Comparison of ENCODE assay signal across 25 cellular contexts in the genomic region with DNA sequence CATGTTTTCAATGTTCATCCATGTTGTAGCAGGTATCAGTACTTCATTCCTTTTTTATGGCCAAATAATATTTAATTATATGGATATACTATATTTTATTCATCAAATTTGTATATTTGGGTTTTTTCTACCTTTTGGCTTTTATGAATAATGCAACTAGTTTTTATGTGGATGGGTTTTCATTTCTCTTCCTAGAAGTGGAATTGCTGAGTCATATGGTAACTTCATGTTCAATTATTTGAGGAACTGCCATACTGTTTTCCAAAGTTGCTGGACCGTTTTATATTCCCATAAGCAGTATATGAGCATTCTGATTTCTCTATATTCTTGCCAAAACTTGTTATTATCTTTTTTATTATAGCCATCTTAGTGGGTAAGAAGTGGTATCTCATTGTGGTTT. TPM values are rescaled to one million over a fixed set of nuclear protein-coding genes. Genes with fewer than 3 reads are reported as not detected.
DNase-seq lines count a peak whose midpoint lies in the region; ATAC-seq, FAIRE-seq and TF ChIP-seq lines count a peak whose summit lies in the region.
"Had no signal": no experiment of that assay in that cellular context is flagged by ENCODE, and none has a peak within 500 bp of the region (broad histone marks: within the 10 kb centered on the region; RNA-seq: fewer than 3 reads in every experiment).

No MANE protein-coding gene starts in this region.

- H3K79me2 ChIP-seq in HepG2 (ENCODE audit: insufficient read depth, low read length), result no peaks in the 10 kb centered on the region
- H3K79me2 ChIP-seq in Karpas-422 (ENCODE audit: low read length), result no peaks in the 10 kb centered on the region

- CTCF ChIA-PET in HepG2 (lab: Yijun Ruan, JAX; ENCODE audit: low intra/inter-chr PET ratio, low total read pairs), result no interaction called here
- CTCF ChIA-PET in T-cell (lab: Charles Lee), result no interaction called here

- no peak for TF ChIP-seq EP300 in HepG2 (IDR thresholded peaks at IDR 0.05; ENCODE audit: low read depth in 2 of 2, low read length in 2 of 2)
- no peak for TF ChIP-seq EP300 in HepG2 (CRISPR knock-in tag; IDR thresholded peaks at IDR 0.05; ENCODE audit: borderline replicate concordance)

- TF ChIP-seq RAD21 in HepG2 (CRISPR knock-in tag; IDR thresholded peaks at IDR 0.05), result no peak

- peaks cover 4 to 11% of the 10 kb centered on the region in 2 donors for H3K27me3 Mint-ChIP-seq in T-cell

- POLR2A ChIA-PET in HepG2 (lab: Yijun Ruan, JAX), result no interaction called here
- POLR2A ChIA-PET in T-cell (lab: Charles Lee), result no interaction called here

- no TSS peak for BruUV-seq in HepG2 (replicated peaks; lab: Mats Ljungman, UMichigan)

- TF ChIP-seq POLR2A in HepG2 (IDR thresholded peaks at IDR 0.05; ENCODE audit: insufficient read depth in 1 of 2, low read depth in 2 of 2, low read length in 2 of 2) (no peak), right lobe of liver (IDR thresholded peaks at IDR 0.05) (no peak)

- H3K27ac ChIP-seq in HepG2 (ENCODE audit: extremely low read length, insufficient read depth, low read length) (no peak overlapping the region), right lobe of liver (no peak overlapping the region), Karpas-422 (ENCODE audit: low read length) (no peak overlapping the region)
- H3K27ac ChIP-seq: 22Rv1, BLaER1 had no signal

- TF ChIP-seq CTCF in HepG2 (CRISPR knock-in tag; IDR thresholded peaks at IDR 0.05) (no peak), right lobe of liver (IDR thresholded peaks at IDR 0.05) (no peak)

- no peaks in the 10 kb centered on the region for H3K36me3 Mint-ChIP-seq in T-cell
- H3K36me3 Mint-ChIP-seq: CD14-positive monocyte; CD4-positive, CD25-positive, alpha-beta regulatory T cell had no signal

- H3K4me1 ChIP-seq in HepG2 (ENCODE audit: insufficient read depth, low read length) (no peaks in the 10 kb centered on the region), right lobe of liver (no peaks in the 10 kb centered on the region), Karpas-422 (ENCODE audit: low read length) (no peaks in the 10 kb centered on the region)
- H3K4me1 ChIP-seq: BE2C had no signal

- H4K20me1 ChIP-seq in HepG2 (ENCODE audit: insufficient read depth, low read length) (no peaks in the 10 kb centered on the region), Karpas-422 (ENCODE audit: insufficient read depth, low read depth, low read length) (no peaks in the 10 kb centered on the region)
- H4K20me1 ChIP-seq: BLaER1 had no signal

- no peak overlapping the region for H3K4me3 Mint-ChIP-seq in T-cell
- H3K4me3 Mint-ChIP-seq: CD14-positive monocyte; CD4-positive, alpha-beta memory T cell; CD4-positive, CD25-positive, alpha-beta regulatory T cell; CD8-positive, alpha-beta memory T cell had no signal

- peaks cover 0 to 5% (median 0%) of the 10 kb centered on the region in 3 donors for H3K9me3 Mint-ChIP-seq in T-cell

- DNase-seq in HepG2 (ENCODE audit: low spot score), result no peak
- no peak for DNase-seq in right lobe of liver
- peak; percentile 1 for DNase-seq in Karpas-422
- DNase-seq in KBM-7, result no peak
- no peak for DNase-seq in T-cell
- DNase-seq: ACHN; BE2C; C1 segment of cervical spinal cord; CD4-positive, alpha-beta memory T cell; CD4-positive, CD25-positive, alpha-beta regulatory T cell; CD8-positive, alpha-beta memory T cell; COR-L47; DMS 273 treated with DMSO at 0.1 percent for 48 hours; DMS153; DMS53; DMS79; DND-41; EL; GDM1 had no signal

- H3K4me1 Mint-ChIP-seq in T-cell, result no peaks in the 10 kb centered on the region
- H3K4me1 Mint-ChIP-seq: CD14-positive monocyte; CD4-positive, alpha-beta memory T cell; CD8-positive, alpha-beta memory T cell had no signal

- in situ Hi-C loops in HepG2 (cut with HindIII; ENCODE audit: extremely low pct_ligation_motif_present, low pct_unique_long_range_greater_than_20kb), result no loop called here
- in situ Hi-C loops in KBM-7 (cut with MboI; ENCODE audit: low pct_unique_long_range_greater_than_20kb, low sequenced_read_pairs), result no loop called here

- no peaks in the 10 kb centered on the region for H3K9me3 ChIP-seq in HepG2 (ENCODE audit: low read length)
- H3K9me3 ChIP-seq in right lobe of liver, result no peaks in the 10 kb centered on the region
- H3K9me3 ChIP-seq in Karpas-422 (ENCODE audit: low read length), result peaks cover 3% of the 10 kb centered on the region; the same call in 1 of the 2 replicates
- H3K9me3 ChIP-seq: BE2C, BLaER1 had no signal

- H3K4me2 ChIP-seq in HepG2 (ENCODE audit: low read depth, low read length) (no peak overlapping the region), Karpas-422 (ENCODE audit: low read depth, low read length, poor library complexity, severe bottlenecking) (no peak overlapping the region)
- H3K4me2 ChIP-seq: BLaER1 had no signal

- no peak overlapping the region for H3K27ac Mint-ChIP-seq in T-cell
- H3K27ac Mint-ChIP-seq: CD14-positive monocyte; CD4-positive, alpha-beta memory T cell; CD4-positive, CD25-positive, alpha-beta regulatory T cell; CD8-positive, alpha-beta memory T cell had no signal

- no peak for ATAC-seq in HepG2
- no peak for ATAC-seq in right lobe of liver
- ATAC-seq in T-cell (replicated peaks in 1 of 4), result no peak
- ATAC-seq: GM12878 had no signal

- no peak for FAIRE-seq in HepG2 (lab: Jason Lieb, UNC)
- FAIRE-seq: GM12878, GM12892, GM18507 had no signal

- H3K9ac ChIP-seq in HepG2 (ENCODE audit: insufficient read depth, low read depth, low read length) (no peak overlapping the region), Karpas-422 (ENCODE audit: low read length) (no peak overlapping the region)
- H3K9ac ChIP-seq: BLaER1 had no signal

- intact Hi-C loops in HepG2 (cut with micrococcal nuclease; ENCODE audit: unreplicated experiment), result no loop called here
- intact Hi-C loops in right lobe of liver (cut with DNase I), result no loop called here

- no peak overlapping the region for H2AFZ ChIP-seq in HepG2 (ENCODE audit: low read length)
- H2AFZ ChIP-seq in Karpas-422 (ENCODE audit: low read length), result no peak overlapping the region

- H3K27me3 ChIP-seq in HepG2 (ENCODE audit: control insufficient read depth in 1 of 2, insufficient read depth in 2 of 2, low read length in 2 of 2) (no peaks in the 10 kb centered on the region), right lobe of liver (no peaks in the 10 kb centered on the region), Karpas-422 (ENCODE audit: low read length) (no peaks in the 10 kb centered on the region)
- H3K27me3 ChIP-seq: BE2C, BLaER1 had no signal

- H3K36me3 ChIP-seq in HepG2 (replicated peaks in 1 of 2; ENCODE audit: control insufficient read depth in 1 of 2, insufficient read depth in 2 of 2, low read length in 2 of 2), result no peaks in the 10 kb centered on the region
- no peaks in the 10 kb centered on the region for H3K36me3 ChIP-seq in right lobe of liver
- H3K36me3 ChIP-seq in Karpas-422 (ENCODE audit: insufficient read depth, low read length), result no peaks in the 10 kb centered on the region
- H3K36me3 ChIP-seq: BE2C, BLaER1 had no signal

- H3K4me3 ChIP-seq in HepG2 (replicated peaks in 1 of 3; ENCODE audit: insufficient read depth in 1 of 3, low read depth in 2 of 3, low read length in 3 of 3), result no peak overlapping the region
- no peak overlapping the region for H3K4me3 ChIP-seq in right lobe of liver
- no peak overlapping the region for H3K4me3 ChIP-seq in Karpas-422 (ENCODE audit: low read length)
- H3K4me3 ChIP-seq: BLaER1, GM12878 had no signal

- 0% methylated on average over 1 of the region's 1 CpG for whole genome bisulfite sequencing in HepG2 (ENCODE audit: low lambda C conversion rate)
- 71% methylated on average over 1 of the region's 1 CpG for WGBS in right lobe of liver (ENCODE audit: insufficient coverage, low coverage, low lambda C conversion rate, missing lambda C conversion rate)

- no peaks in the 10 kb centered on the region for H3K9me2 ChIP-seq in Karpas-422 (replicated peaks; ENCODE audit: insufficient read depth, low read length)

RNA-seq across cellular contexts. Expression of gene CFAP57, which starts 16.0 kb away (rescaled TPM):
- total RNA-seq in HepG2 (2016; rRNA removed; fragmentation: Illumina TruSeq; extraction: Trizol) (0.14 TPM in 1 of 2 replicates, not detected in the other), right lobe of liver (not detected), T-cell (under 1 TPM in 1 of 5 donors, not detected in 4; 0.07 TPM)
- total RNA-seq in HepG2 (2016; cell fraction: cytosol; rRNA removed; fragmentation: Illumina TruSeq; extraction: Trizol; ENCODE audit: low read depth), result not detected in 2 replicates
- total RNA-seq in HepG2 (2016; cell fraction: insoluble cytoplasmic fraction; rRNA removed; fragmentation: Illumina TruSeq; extraction: Trizol), result 0.06 and 0.15 TPM in 2 replicates
- total RNA-seq in HepG2 (2016; cell fraction: membrane; rRNA removed; fragmentation: Illumina TruSeq; extraction: Trizol), result 0.09 TPM in 1 of 2 replicates, not detected in the other
- not detected in 2 replicates for total RNA-seq in HepG2 (2016; cell fraction: nucleus; rRNA removed; fragmentation: Illumina TruSeq; extraction: Trizol)
- polyA plus RNA-seq in HepG2 (2011; rRNA removed), result 0.01 and 0.07 TPM in 2 replicates
- polyA plus RNA-seq in HepG2 (2011; cell fraction: cytosol; rRNA removed), result 0.01 and 0.03 TPM in 2 replicates
- 0.03 TPM in 1 of 2 replicates, not detected in the other for polyA plus RNA-seq in HepG2 (2011; cell fraction: nucleus; rRNA removed)
- 0.08 and 0.11 TPM in 2 replicates for polyA plus RNA-seq in HepG2 (2012)
- not detected in 2 replicates for polyA plus RNA-seq in HepG2 (2016; cell fraction: cytosol; fragmentation: Illumina TruSeq; extraction: Trizol; ENCODE audit: low read depth)
- polyA plus RNA-seq in HepG2 (2016; cell fraction: insoluble cytoplasmic fraction; fragmentation: Illumina TruSeq; extraction: Trizol; ENCODE audit: low read depth), result not detected in 2 replicates
- not detected in 2 replicates for polyA plus RNA-seq in HepG2 (2016; cell fraction: membrane; fragmentation: Illumina TruSeq; extraction: Trizol; ENCODE audit: low read depth)
- not detected in 2 replicates for polyA plus RNA-seq in HepG2 (2016; cell fraction: nucleus; fragmentation: Illumina TruSeq; extraction: Trizol; ENCODE audit: insufficient read depth, low read depth)
- polyA minus RNA-seq in HepG2 (2011; rRNA and poly(A)+ RNA removed; ENCODE audit: low replicate concordance), result 0.94 TPM in 1 of 2 replicates, not detected in the other
- not detected in 2 replicates for polyA minus RNA-seq in HepG2 (2011; cell fraction: cytosol; rRNA and poly(A)+ RNA removed)
- polyA minus RNA-seq in HepG2 (2011; cell fraction: nucleus; rRNA and poly(A)+ RNA removed), result 0.13 TPM in 1 of 2 replicates, not detected in the other
- total RNA-seq in Karpas-422 (2014; rRNA removed; shearing (Covaris generic); ENCODE audit: low replicate concordance), result not detected in 2 replicates
- total RNA-seq: CD4-positive, alpha-beta memory T cell; CD4-positive, CD25-positive, alpha-beta regulatory T cell had no signal
- polyA plus RNA-seq: CD8-positive, alpha-beta memory T cell had no signal

RNA-seq across cellular contexts. Expression of gene EBNA1BP2, which starts 16.0 kb away (rescaled TPM):
- 102 and 134 TPM in 2 replicates for total RNA-seq in HepG2 (2016; rRNA removed; fragmentation: Illumina TruSeq; extraction: Trizol)
- total RNA-seq in HepG2 (2016; cell fraction: cytosol; rRNA removed; fragmentation: Illumina TruSeq; extraction: Trizol; ENCODE audit: low read depth), result 16.7 and 17.1 TPM in 2 replicates
- total RNA-seq in HepG2 (2016; cell fraction: insoluble cytoplasmic fraction; rRNA removed; fragmentation: Illumina TruSeq; extraction: Trizol), result 105 and 136 TPM in 2 replicates
- total RNA-seq in HepG2 (2016; cell fraction: membrane; rRNA removed; fragmentation: Illumina TruSeq; extraction: Trizol), result 31.7 and 33.4 TPM in 2 replicates
- 41.1 and 51.6 TPM in 2 replicates for total RNA-seq in HepG2 (2016; cell fraction: nucleus; rRNA removed; fragmentation: Illumina TruSeq; extraction: Trizol)
- polyA plus RNA-seq in HepG2 (2011; rRNA removed), result 24.7 and 27.1 TPM in 2 replicates
- 24.4 and 26.5 TPM in 2 replicates for polyA plus RNA-seq in HepG2 (2011; cell fraction: cytosol; rRNA removed)
- polyA plus RNA-seq in HepG2 (2011; cell fraction: nucleus; rRNA removed), result 21.8 and 28.1 TPM in 2 replicates
- 40.9 and 45.7 TPM in 2 replicates for polyA plus RNA-seq in HepG2 (2012)
- 18.1 TPM in 2 replicates for polyA plus RNA-seq in HepG2 (2016; cell fraction: cytosol; fragmentation: Illumina TruSeq; extraction: Trizol; ENCODE audit: low read depth)
- 152 and 154 TPM in 2 replicates for polyA plus RNA-seq in HepG2 (2016; cell fraction: insoluble cytoplasmic fraction; fragmentation: Illumina TruSeq; extraction: Trizol; ENCODE audit: low read depth)
- 27.7 and 29.2 TPM in 2 replicates for polyA plus RNA-seq in HepG2 (2016; cell fraction: membrane; fragmentation: Illumina TruSeq; extraction: Trizol; ENCODE audit: low read depth)
- polyA plus RNA-seq in HepG2 (2016; cell fraction: nucleus; fragmentation: Illumina TruSeq; extraction: Trizol; ENCODE audit: insufficient read depth, low read depth), result 78.7 and 80.9 TPM in 2 replicates
- polyA minus RNA-seq in HepG2 (2011; rRNA and poly(A)+ RNA removed; ENCODE audit: low replicate concordance), result 14.2 and 38.3 TPM in 2 replicates
- polyA minus RNA-seq in HepG2 (2011; cell fraction: cytosol; rRNA and poly(A)+ RNA removed), result 8.6 and 11.5 TPM in 2 replicates
- 33.0 and 36.7 TPM in 2 replicates for polyA minus RNA-seq in HepG2 (2011; cell fraction: nucleus; rRNA and poly(A)+ RNA removed)
- 100 to 1,000 TPM in 1 of 6 experiments, 10 to 100 TPM in 5; 45.7 to 108 (median 61.4) TPM for total RNA-seq in right lobe of liver
- 59.5 and 87.6 TPM in 2 replicates for total RNA-seq in Karpas-422 (2014; rRNA removed; shearing (Covaris generic); ENCODE audit: low replicate concordance)
- total RNA-seq in T-cell, result 10 to 100 TPM; 18.4 to 38.1 (median 31.2) TPM
